ENCODE assay signal across 8 cellular contexts in the genomic region with DNA sequence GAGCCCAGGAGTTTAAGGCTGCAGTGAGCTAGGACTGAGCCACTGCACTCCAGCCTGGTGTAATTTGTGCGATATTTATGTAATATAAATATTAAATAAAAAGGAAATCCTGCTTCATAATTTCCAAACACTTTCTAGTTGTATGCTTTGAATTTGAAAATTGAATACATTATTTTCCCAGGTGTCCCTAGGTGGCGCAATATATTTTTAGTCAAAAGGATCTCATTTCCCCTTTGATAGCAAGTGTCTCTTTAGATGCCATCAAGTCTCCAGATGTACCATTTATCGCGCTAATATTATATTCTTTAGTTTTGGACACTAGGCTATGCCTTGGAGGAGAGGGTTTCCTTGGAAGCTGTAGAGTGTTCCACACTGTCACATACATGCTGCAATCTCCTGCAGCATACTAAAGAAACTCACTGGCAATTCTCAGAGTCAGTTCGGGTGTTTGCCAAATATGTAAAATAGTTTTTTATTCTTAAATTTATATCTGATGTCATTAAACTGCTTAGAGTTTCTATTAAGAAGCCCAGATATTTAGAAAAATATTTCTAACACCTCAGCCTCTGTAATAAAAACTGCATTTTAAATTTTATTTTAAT. TPM values are rescaled to one million over a fixed set of nuclear protein-coding genes. Genes with fewer than 3 reads are reported as not detected.
DNase-seq lines count a peak whose midpoint lies in the region; ATAC-seq, FAIRE-seq and TF ChIP-seq lines count a peak whose summit lies in the region.

No MANE protein-coding gene starts in this region.

- POLR2A ChIA-PET in SK-N-SH (lab: Yijun Ruan, JAX) = no interaction called here
- POLR2A ChIA-PET in activated CD4-positive, alpha-beta memory T cell treated with anti-CD3 and anti-CD28 coated beads, Interleukin-2, amount 10 ng/mL, durations not matched to agents 7 days and 5 days (lab: Charles Lee) = no interaction called here

- no peak overlapping the region for H3K9ac ChIP-seq in SK-N-SH

- 40% methylated on average over 5 of the region's 5 CpGs for WGBS in SK-N-SH (ENCODE audit: low lambda C conversion rate)

- peaks cover 10% of the 10 kb centered on the region for H3K4me1 Mint-ChIP-seq in CD14-positive monocyte
- peaks cover 37% of the 10 kb centered on the region for H3K4me1 Mint-ChIP-seq in activated CD4-positive, alpha-beta memory T cell treated with anti-CD3 and anti-CD28 coated beads, Interleukin-2, amount 10 ng/mL, durations not matched to agents 7 days and 5 days

- H4K20me1 ChIP-seq in SK-N-SH (ENCODE audit: insufficient read depth) = no peaks in the 10 kb centered on the region

- H3K4me2 ChIP-seq in SK-N-SH = no peak overlapping the region

- H3K27ac Mint-ChIP-seq in CD14-positive monocyte = no peak overlapping the region
- H3K27ac Mint-ChIP-seq in activated CD4-positive, alpha-beta memory T cell treated with anti-CD3 and anti-CD28 coated beads, Interleukin-2, amount 10 ng/mL, durations not matched to agents 7 days and 5 days = no peak overlapping the region

- H3K79me2 ChIP-seq in SK-N-SH (ENCODE audit: insufficient read depth) = no peaks in the 10 kb centered on the region

- TF ChIP-seq RAD21 in SK-N-SH (IDR thresholded peaks at IDR 0.05; ENCODE audit: low read length) = peak; percentile 42; the same call in 1 of the 2 replicates

- H3K4me3 ChIP-seq in SK-N-SH (ENCODE audit: low read depth in 2 of 2, low read length in 1 of 2) = no peak overlapping the region
- H3K4me3 ChIP-seq in kidney epithelial cell (ENCODE audit: low read depth, low read length) = no peak overlapping the region

- H3K36me3 ChIP-seq in SK-N-SH (replicated peaks in 1 of 2; ENCODE audit: control insufficient read depth in 1 of 2, insufficient read depth in 2 of 2, low read length in 1 of 2) = no peaks in the 10 kb centered on the region
- no peaks in the 10 kb centered on the region for H3K36me3 ChIP-seq in kidney epithelial cell (ENCODE audit: control insufficient read depth, insufficient read depth, low read length)

- no peaks in the 10 kb centered on the region for H3K9me2 ChIP-seq in SK-N-SH

- no peaks in the 10 kb centered on the region for H3F3A ChIP-seq in SK-N-SH (replicated peaks; ENCODE audit: insufficient read depth)

- H3K9me3 ChIP-seq in SK-N-SH = no peaks in the 10 kb centered on the region

- intact Hi-C loops in CD14-positive monocyte (cut with micrococcal nuclease) = no loop called here

- H2AFZ ChIP-seq in SK-N-SH (ENCODE audit: low read depth) = no peak overlapping the region

- DNase-seq in CD14-positive monocyte (ENCODE audit: low spot score) (no peak), GM18507 (ENCODE audit: extremely low spot score, insufficient read length, low read depth) (no peak), SK-N-SH (no peak), kidney epithelial cell (ENCODE audit: low read depth) (no peak), SKM-1 (lab: John Stamatoyannopoulos, UW; ENCODE audit: unreplicated experiment) (no peak)
- no peak for DNase-seq in activated T-cell treated with anti-CD3 and anti-CD28 coated beads, Interleukin-2, amount 50 U/mL, for 48 hours
- DNase-seq in activated CD4-positive, alpha-beta memory T cell treated with anti-CD3 and anti-CD28 coated beads, Interleukin-2, amount 10 ng/mL, durations not matched to agents 7 days and 5 days = no peak

- no peak for ATAC-seq in HG02759 (IDR thresholded peaks at IDR 0.05; ENCODE audit: unreplicated experiment)

- no peaks in the 10 kb centered on the region for H3K9me3 Mint-ChIP-seq in CD14-positive monocyte
- H3K9me3 Mint-ChIP-seq in activated CD4-positive, alpha-beta memory T cell treated with anti-CD3 and anti-CD28 coated beads, Interleukin-2, amount 10 ng/mL, durations not matched to agents 7 days and 5 days = no peaks in the 10 kb centered on the region

- H3K27me3 ChIP-seq in SK-N-SH (ENCODE audit: insufficient read depth) = no peaks in the 10 kb centered on the region
- no peaks in the 10 kb centered on the region for H3K27me3 ChIP-seq in kidney epithelial cell (ENCODE audit: control insufficient read depth, insufficient read depth, low read length)

- no peak for TF ChIP-seq EP300 in SK-N-SH (IDR thresholded peaks at IDR 0.05; ENCODE audit: borderline replicate concordance in 1 of 2, low read depth in 1 of 2, low read length in 1 of 2)

- CTCF ChIA-PET in SK-N-SH (lab: Yijun Ruan, JAX) = interaction anchor here (0.8 to 1.0 kb wide), 2 partner anchors 28 to 56 kb away, joined by 3 read pairs; no protein-coding TSS in a partner anchor
- CTCF ChIA-PET in activated CD4-positive, alpha-beta memory T cell treated with anti-CD3 and anti-CD28 coated beads, Interleukin-2, amount 10 ng/mL, durations not matched to agents 7 days and 5 days (lab: Charles Lee) = no interaction called here

- no peak overlapping the region for H3K27ac ChIP-seq in SK-N-SH (ENCODE audit: low read depth in 2 of 2, low read length in 1 of 2)

- H3K4me3 Mint-ChIP-seq in CD14-positive monocyte = no peak overlapping the region
- no peak overlapping the region for H3K4me3 Mint-ChIP-seq in activated CD4-positive, alpha-beta memory T cell treated with anti-CD3 and anti-CD28 coated beads, Interleukin-2, amount 10 ng/mL, durations not matched to agents 7 days and 5 days

- H3K27me3 Mint-ChIP-seq in CD14-positive monocyte (ENCODE audit: low read depth in 3 of 3) = no peaks in the 10 kb centered on the region
- H3K27me3 Mint-ChIP-seq in activated CD4-positive, alpha-beta memory T cell treated with anti-CD3 and anti-CD28 coated beads, Interleukin-2, amount 10 ng/mL, durations not matched to agents 7 days and 5 days = no peaks in the 10 kb centered on the region

- H3K4me1 ChIP-seq in SK-N-SH (ENCODE audit: control insufficient read depth in 1 of 2, insufficient read depth in 2 of 2, low read depth in 1 of 2, low read length in 1 of 2) = peaks cover 0 to 7% of the 10 kb centered on the region in 2 experiments; a peak in 2 of 4 replicates

- peaks cover 0 to 3% of the 10 kb centered on the region in 2 donors for H3K36me3 Mint-ChIP-seq in CD14-positive monocyte
- peaks cover 2% of the 10 kb centered on the region for H3K36me3 Mint-ChIP-seq in activated CD4-positive, alpha-beta memory T cell treated with anti-CD3 and anti-CD28 coated beads, Interleukin-2, amount 10 ng/mL, durations not matched to agents 7 days and 5 days (ENCODE audit: low read depth)

- peak; percentile 41 for TF ChIP-seq CTCF in CD14-positive monocyte (IDR thresholded peaks at IDR 0.05)
- peak; percentile 74 for TF ChIP-seq CTCF in SK-N-SH (IDR thresholded peaks at IDR 0.05)
- peak; percentile 44 for TF ChIP-seq CTCF in kidney epithelial cell (IDR thresholded peaks at IDR 0.05; ENCODE audit: insufficient read depth, low read length, poor library complexity, severe bottlenecking)

- peak; percentile 56 for FAIRE-seq in GM18507 (lab: Jason Lieb, UNC)

TF ChIP-seq in SK-N-SH, 30 proteins besides CTCF, POLR2A, EP300 and RAD21:
- TF ChIP-seq SIN3A (IDR thresholded peaks at IDR 0.05; ENCODE audit: borderline replicate concordance, low read depth, low read length) (no peak), FOXJ3 (CRISPR knock-in tag; IDR thresholded peaks at IDR 0.05) (no peak), RFX5 (IDR thresholded peaks at IDR 0.05; ENCODE audit: low read length) (no peak), MEF2A (IDR thresholded peaks at IDR 0.05; ENCODE audit: borderline replicate concordance, low read depth) (no peak), FOXM1 (IDR thresholded peaks at IDR 0.05; ENCODE audit: low read depth) (no peak)

RNA-seq across cellular contexts. Expression of a gene that starts 5.6 kb away (rescaled TPM):
- polyA plus RNA-seq in CD14-positive monocyte (10 to 100 TPM in 1 of 2 donors, 1 to 10 TPM in 1; 9.5 to 23.6 TPM), SK-N-SH (2012; rRNA removed) (2.6 and 4.1 TPM in 2 replicates)
- polyA plus RNA-seq in SK-N-SH (2012; cell fraction: cytosol; rRNA removed) = 2.2 and 2.3 TPM in 2 replicates
- 6.1 and 6.5 TPM in 2 replicates for polyA plus RNA-seq in SK-N-SH (2012; cell fraction: nucleus; rRNA removed)
- total RNA-seq in kidney epithelial cell = 8.7 and 13.7 TPM in 2 replicates
- total RNA-seq in activated CD4-positive, alpha-beta memory T cell treated with anti-CD3 and anti-CD28 coated beads, Interleukin-2, amount 10 ng/mL, durations not matched to agents 7 days and 5 days = 10 to 100 TPM; 29.1 to 33.0 TPM

RNA-seq across cellular contexts. Expression of a gene that starts 7.1 kb away (rescaled TPM):
- 10 to 100 TPM; 77.8 to 80.4 TPM for polyA plus RNA-seq in CD14-positive monocyte
- polyA plus RNA-seq in SK-N-SH (2012; rRNA removed) = 37.4 and 39.7 TPM in 2 replicates
- polyA plus RNA-seq in SK-N-SH (2012; cell fraction: cytosol; rRNA removed) = 53.1 and 71.9 TPM in 2 replicates
- 18.7 and 22.8 TPM in 2 replicates for polyA plus RNA-seq in SK-N-SH (2012; cell fraction: nucleus; rRNA removed)
- total RNA-seq in kidney epithelial cell = 73.7 and 76.1 TPM in 2 replicates
- 10 to 100 TPM; 50.2 to 55.5 TPM for total RNA-seq in activated CD4-positive, alpha-beta memory T cell treated with anti-CD3 and anti-CD28 coated beads, Interleukin-2, amount 10 ng/mL, durations not matched to agents 7 days and 5 days
